17 cellular contexts compared by ENCODE assay signal in the genomic region with DNA sequence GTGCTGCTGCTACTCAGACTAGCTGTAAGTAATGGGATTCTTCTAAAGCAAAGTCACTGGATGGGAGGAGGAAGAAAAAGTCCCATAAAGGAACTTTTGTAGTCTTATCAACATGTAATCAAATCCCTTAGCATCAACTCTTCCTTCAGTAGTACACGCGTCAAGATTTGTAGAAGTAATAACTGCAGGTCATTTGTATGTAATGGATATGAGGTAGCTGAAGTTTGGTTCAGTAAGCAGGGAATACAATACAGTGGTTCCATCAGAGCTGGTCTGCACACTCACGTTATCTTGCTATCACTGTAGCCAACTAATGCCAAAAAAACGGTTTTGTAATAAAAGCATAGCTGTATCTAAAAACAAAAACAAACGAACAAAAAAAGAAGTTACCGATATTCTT.
A peak's percentile ranks its signal among the peaks of the same experiment; 100 is the strongest.
DNase-seq lines count a peak whose midpoint lies in the region; FAIRE-seq and TF ChIP-seq lines count a peak whose summit lies in the region.
"Had no signal": no experiment of that assay in that cellular context is flagged by ENCODE, and none has a peak within 500 bp of the region (broad histone marks: within the 10 kb centered on the region; RNA-seq: fewer than 3 reads in every experiment).

No MANE protein-coding gene starts in this region.

- H3K9me3 Mint-ChIP-seq in Caco-2 (ENCODE audit: unreplicated experiment): no peaks in the 10 kb centered on the region
- H3K9me3 Mint-ChIP-seq in astrocyte (ENCODE audit: unreplicated experiment): no peaks in the 10 kb centered on the region
- no peaks in the 10 kb centered on the region for H3K9me3 Mint-ChIP-seq in nephron progenitor cell
- H3K9me3 Mint-ChIP-seq: CD8-positive, alpha-beta memory T cell had no signal

- no peaks in the 10 kb centered on the region for H4K20me1 ChIP-seq in astrocyte (ENCODE audit: insufficient read depth, low read length)

- H3K9ac ChIP-seq in astrocyte (ENCODE audit: low read length): no peak overlapping the region
- H3K9ac ChIP-seq: GM23248 had no signal

- FAIRE-seq in GM19239 (lab: Jason Lieb, UNC): peak; percentile 69
- FAIRE-seq in astrocyte (lab: Jason Lieb, UNC): peak; percentile 39
- FAIRE-seq: H1 had no signal

- H3K4me1 Mint-ChIP-seq in Caco-2 (ENCODE audit: low read depth, unreplicated experiment) (peaks cover 15% of the 10 kb centered on the region), astrocyte (ENCODE audit: low read depth, unreplicated experiment) (peaks cover 3% of the 10 kb centered on the region), nephron progenitor cell (peaks cover 8% of the 10 kb centered on the region)

- H3K27ac ChIP-seq in astrocyte (ENCODE audit: low read depth, low read length): no peak overlapping the region
- H3K27ac ChIP-seq: GM23248 had no signal

- CTCF ChIA-PET in Caco-2 (lab: Charles Lee): interaction anchor here (0.6 kb wide), 1 partner anchor 33 kb away, joined by 3 read pairs; no protein-coding TSS in a partner anchor

- no peak overlapping the region for H3K4me3 ChIP-seq in Caco-2 (ENCODE audit: low read depth, low read length)
- H3K4me3 ChIP-seq in astrocyte (ENCODE audit: insufficient read depth, low read depth, low read length): no peak overlapping the region
- H3K4me3 ChIP-seq: GM23248 had no signal

- no peak overlapping the region for H2AFZ ChIP-seq in astrocyte (ENCODE audit: low read depth, low read length)
- H2AFZ ChIP-seq: GM23248 had no signal

- H3K9me3 ChIP-seq in Caco-2: 0 out of 2 replicates have a peak, but pooled peaks cover 3% of the 10 kb centered on the region
- no peaks in the 10 kb centered on the region for H3K9me3 ChIP-seq in astrocyte (ENCODE audit: insufficient read depth, low read depth, low read length)

- H3K36me3 ChIP-seq in Caco-2 (ENCODE audit: control insufficient read depth, insufficient read depth, low read length) (peaks cover 3% of the 10 kb centered on the region), astrocyte (ENCODE audit: insufficient read depth, low read length) (no peaks in the 10 kb centered on the region)

- H3K27ac Mint-ChIP-seq in Caco-2 (ENCODE audit: unreplicated experiment) (peak overlapping the region; percentile 34), astrocyte (ENCODE audit: unreplicated experiment) (no peak overlapping the region), nephron progenitor cell (peak overlapping the region; percentile 10)

- peaks cover 12% of the 10 kb centered on the region for H3K4me1 ChIP-seq in Caco-2
- peaks cover 10% of the 10 kb centered on the region for H3K4me1 ChIP-seq in astrocyte (ENCODE audit: insufficient read depth, low read length)

- no TSS peak for BruUV-seq in Caco-2 (replicated peaks; lab: Mats Ljungman, UMichigan)

- POLR2A ChIA-PET in Caco-2 (lab: Charles Lee): no interaction called here

- H3K36me3 Mint-ChIP-seq in Caco-2 (ENCODE audit: insufficient read depth, unreplicated experiment) (no peaks in the 10 kb centered on the region), astrocyte (ENCODE audit: low read depth, unreplicated experiment) (no peaks in the 10 kb centered on the region), nephron progenitor cell (ENCODE audit: low read depth) (peaks cover 12% of the 10 kb centered on the region)

- no peaks in the 10 kb centered on the region for H3K27me3 Mint-ChIP-seq in Caco-2 (ENCODE audit: insufficient read depth, unreplicated experiment)
- no peaks in the 10 kb centered on the region for H3K27me3 Mint-ChIP-seq in astrocyte (ENCODE audit: low read depth, unreplicated experiment)
- H3K27me3 Mint-ChIP-seq in nephron progenitor cell (ENCODE audit: low read depth, poor library complexity): no peaks in the 10 kb centered on the region
- H3K27me3 Mint-ChIP-seq: CD8-positive, alpha-beta memory T cell had no signal

- TF ChIP-seq CTCF in Caco-2 (IDR thresholded peaks at IDR 0.05; ENCODE audit: insufficient read depth in 1 of 2, low read depth in 1 of 2, low read length in 1 of 2, severe bottlenecking in 1 of 2, unreplicated experiment in 1 of 2) (no peak), astrocyte (IDR thresholded peaks at IDR 0.05; ENCODE audit: insufficient read depth, low read depth, low read length) (no peak), nephron progenitor cell (IDR thresholded peaks at IDR 0.05) (no peak), GM10266 (IDR thresholded peaks at IDR 0.05; ENCODE audit: control insufficient read depth, insufficient read depth, low read depth, missing control alignments) (no peak)

- no peaks in the 10 kb centered on the region for H3K79me2 ChIP-seq in astrocyte (ENCODE audit: insufficient read depth, low read length)

- intact Hi-C loops in Caco-2 (cut with micrococcal nuclease; ENCODE audit: unreplicated experiment): no loop called here

- H3K27me3 ChIP-seq in Caco-2 (replicated peaks; ENCODE audit: control insufficient read depth, insufficient read depth, low read length) (no peaks in the 10 kb centered on the region), astrocyte (ENCODE audit: insufficient read depth, low read length) (no peaks in the 10 kb centered on the region)

- H3K4me3 Mint-ChIP-seq in Caco-2 (ENCODE audit: unreplicated experiment) (no peak overlapping the region), astrocyte (ENCODE audit: unreplicated experiment) (no peak overlapping the region), nephron progenitor cell (no peak overlapping the region)
- H3K4me3 Mint-ChIP-seq: CD8-positive, alpha-beta memory T cell had no signal

- no peak overlapping the region for H3K4me2 ChIP-seq in astrocyte (ENCODE audit: low read length)

- DNase-seq in Caco-2: no peak
- DNase-seq in GM19239 (ENCODE audit: insufficient read length, low spot score): no peak
- DNase-seq in astrocyte (ENCODE audit: low read depth): no peak
- DNase-seq in nephron progenitor cell: no peak
- no peak for DNase-seq in GM10266 (ENCODE audit: extremely low spot score)
- DNase-seq in NCI-H345 treated with DMSO at 0.1 percent for 48 hours (lab: John Stamatoyannopoulos, UW; ENCODE audit: unreplicated experiment): no peak
- DNase-seq in cerebellar nuclear complex (lab: John Stamatoyannopoulos, UW): no peak
- DNase-seq: C1 segment of cervical spinal cord; Calu3; CD8-positive, alpha-beta memory T cell; DMS53; DMS79 treated with DMSO at 0.1 percent for 48 hours; GF-D8; GM23248; H7; HCEC 1CT had no signal
